ENCODE assay signal across 26 cellular contexts in genomic region chr10:127932521-127933270, GRCh38. TPM values are rescaled to one million over a fixed set of nuclear protein-coding genes. Genes with fewer than 3 reads are reported as not detected.
DNase-seq lines count a peak whose midpoint lies in the region; ATAC-seq and TF ChIP-seq lines count a peak whose summit lies in the region.
"Had no signal": no experiment of that assay in that cellular context is flagged by ENCODE, and none has a peak within 500 bp of the region (broad histone marks: within the 10 kb centered on the region; RNA-seq: fewer than 3 reads in every experiment).

No MANE protein-coding gene starts in this region.

- CTCF ChIA-PET in activated naive CD4-positive, alpha-beta T cell treated with anti-CD3 and anti-CD28 coated beads, Interleukin-2, amount 10 ng/mL, durations not matched to agents 7 days and 5 days (lab: Charles Lee): interaction anchor here (1.4 kb wide), 1 partner anchor 10 kb away, joined by 4 read pairs; no protein-coding TSS in a partner anchor
- CTCF ChIA-PET in CD8-positive, alpha-beta T cell (lab: Charles Lee): interaction anchor here (1.3 kb wide), 1 partner anchor 12 kb away, joined by 3 read pairs; no protein-coding TSS in a partner anchor

- H3K9me3 Mint-ChIP-seq in natural killer cell treated with Interleukin-12 subunit alpha and Interleukin-12 subunit beta and Interleukin-15 and Interleukin-18, amount 100 ng/mL, for 72 hours: no peaks in the 10 kb centered on the region
- H3K9me3 Mint-ChIP-seq in natural killer cell (no peaks in the 10 kb centered on the region), neural crest cell (no peaks in the 10 kb centered on the region)
- H3K9me3 Mint-ChIP-seq in activated naive CD4-positive, alpha-beta T cell treated with anti-CD3 and anti-CD28 coated beads, Interleukin-2, amount 10 ng/mL, durations not matched to agents 7 days and 5 days: no peaks in the 10 kb centered on the region
- H3K9me3 Mint-ChIP-seq in CD8-positive, alpha-beta T cell: peaks cover 5% of the 10 kb centered on the region

- no peaks in the 10 kb centered on the region for H3K9me3 ChIP-seq in CD8-positive, alpha-beta T cell (ENCODE audit: low read length)
- H3K9me3 ChIP-seq: BE2C had no signal

- H3K36me3 ChIP-seq in CD8-positive, alpha-beta T cell (ENCODE audit: insufficient read depth, low read length): no peaks in the 10 kb centered on the region
- H3K36me3 ChIP-seq: BE2C had no signal

- H3K27ac ChIP-seq in coronary artery: no peak overlapping the region
- no peak overlapping the region for H3K27ac ChIP-seq in CD8-positive, alpha-beta T cell (ENCODE audit: low read depth, low read length)
- H3K27ac ChIP-seq: 22Rv1, RWPE1 had no signal

- peak; percentile 25 for DNase-seq in natural killer cell treated with Interleukin-12 subunit alpha and Interleukin-12 subunit beta and Interleukin-15 and Interleukin-18, amount 100 ng/mL, for 72 hours (ENCODE audit: low spot score)
- DNase-seq in natural killer cell: no peak
- DNase-seq in coronary artery (ENCODE audit: low spot score): peak; percentile 61
- DNase-seq in neural crest cell (ENCODE audit: low read depth, low spot score): no peak
- DNase-seq in activated naive CD4-positive, alpha-beta T cell treated with anti-CD3 and anti-CD28 coated beads, Interleukin-2, amount 10 ng/mL, durations not matched to agents 7 days and 5 days: no peak
- no peak for DNase-seq in CD8-positive, alpha-beta T cell
- DNase-seq: BE2C, Calu3, DMS153, DND-41, HCEC 1CT, KBM-7, NCI-H1105 treated with DMSO at 0.1 percent for 48 hours, NCI-H146, NCI-H2029, NCI-H446 treated with DMSO at 0.1 percent for 48 hours, NCI-H526, SHP77 treated with DMSO at 0.1 percent for 48 hours had no signal

- POLR2A ChIA-PET in CD8-positive, alpha-beta T cell (lab: Charles Lee): no interaction called here

- H3K4me1 ChIP-seq in CD8-positive, alpha-beta T cell (ENCODE audit: insufficient read depth, low read length): no peaks in the 10 kb centered on the region
- H3K4me1 ChIP-seq: BE2C had no signal

- TF ChIP-seq CTCF in natural killer cell (IDR thresholded peaks at IDR 0.05): no peak
- TF ChIP-seq CTCF in coronary artery (IDR thresholded peaks at IDR 0.05): no peak
- TF ChIP-seq CTCF in neural crest cell (conservative IDR thresholded peaks at IDR 0.05): no peak
- TF ChIP-seq CTCF in CD8-positive, alpha-beta T cell (IDR thresholded peaks at IDR 0.05): no peak

- H3K4me1 Mint-ChIP-seq in natural killer cell treated with Interleukin-12 subunit alpha and Interleukin-12 subunit beta and Interleukin-15 and Interleukin-18, amount 100 ng/mL, for 72 hours (ENCODE audit: low read depth in 2 of 2): peaks cover 0 to 3% of the 10 kb centered on the region in 2 donors
- H3K4me1 Mint-ChIP-seq in natural killer cell (no peaks in the 10 kb centered on the region), neural crest cell (peaks cover 33% of the 10 kb centered on the region)
- H3K4me1 Mint-ChIP-seq in activated naive CD4-positive, alpha-beta T cell treated with anti-CD3 and anti-CD28 coated beads, Interleukin-2, amount 10 ng/mL, durations not matched to agents 7 days and 5 days: no peaks in the 10 kb centered on the region
- no peaks in the 10 kb centered on the region for H3K4me1 Mint-ChIP-seq in CD8-positive, alpha-beta T cell (ENCODE audit: low read depth)

- H3K36me3 Mint-ChIP-seq in natural killer cell treated with Interleukin-12 subunit alpha and Interleukin-12 subunit beta and Interleukin-15 and Interleukin-18, amount 100 ng/mL, for 72 hours: no peaks in the 10 kb centered on the region
- H3K36me3 Mint-ChIP-seq in natural killer cell: no peaks in the 10 kb centered on the region
- no peaks in the 10 kb centered on the region for H3K36me3 Mint-ChIP-seq in neural crest cell (ENCODE audit: low read depth)
- H3K36me3 Mint-ChIP-seq in activated naive CD4-positive, alpha-beta T cell treated with anti-CD3 and anti-CD28 coated beads, Interleukin-2, amount 10 ng/mL, durations not matched to agents 7 days and 5 days: no peaks in the 10 kb centered on the region
- no peaks in the 10 kb centered on the region for H3K36me3 Mint-ChIP-seq in CD8-positive, alpha-beta T cell

- H3K27me3 Mint-ChIP-seq in natural killer cell treated with Interleukin-12 subunit alpha and Interleukin-12 subunit beta and Interleukin-15 and Interleukin-18, amount 100 ng/mL, for 72 hours: peaks cover 0 to 3% of the 10 kb centered on the region in 2 donors
- peaks cover 0 to 9% of the 10 kb centered on the region in 2 donors for H3K27me3 Mint-ChIP-seq in natural killer cell (ENCODE audit: low read depth in 2 of 2)
- no peaks in the 10 kb centered on the region for H3K27me3 Mint-ChIP-seq in neural crest cell (ENCODE audit: low read depth)
- peaks cover 4% of the 10 kb centered on the region for H3K27me3 Mint-ChIP-seq in activated naive CD4-positive, alpha-beta T cell treated with anti-CD3 and anti-CD28 coated beads, Interleukin-2, amount 10 ng/mL, durations not matched to agents 7 days and 5 days
- peaks cover 2% of the 10 kb centered on the region for H3K27me3 Mint-ChIP-seq in CD8-positive, alpha-beta T cell (ENCODE audit: low read depth)

- intact Hi-C loops in natural killer cell (cut with micrococcal nuclease): no loop called here
- intact Hi-C loops in CD8-positive, alpha-beta T cell (cut with DNase I, micrococcal nuclease): no loop called here

- H3K4me3 Mint-ChIP-seq in natural killer cell treated with Interleukin-12 subunit alpha and Interleukin-12 subunit beta and Interleukin-15 and Interleukin-18, amount 100 ng/mL, for 72 hours: no peak overlapping the region
- H3K4me3 Mint-ChIP-seq in natural killer cell (no peak overlapping the region), neural crest cell (no peak overlapping the region)
- no peak overlapping the region for H3K4me3 Mint-ChIP-seq in activated naive CD4-positive, alpha-beta T cell treated with anti-CD3 and anti-CD28 coated beads, Interleukin-2, amount 10 ng/mL, durations not matched to agents 7 days and 5 days
- H3K4me3 Mint-ChIP-seq in CD8-positive, alpha-beta T cell: no peak overlapping the region
- H3K4me3 Mint-ChIP-seq: CD14-positive monocyte had no signal

- no peak overlapping the region for H3K27ac Mint-ChIP-seq in natural killer cell treated with Interleukin-12 subunit alpha and Interleukin-12 subunit beta and Interleukin-15 and Interleukin-18, amount 100 ng/mL, for 72 hours
- H3K27ac Mint-ChIP-seq in natural killer cell: no peak overlapping the region
- H3K27ac Mint-ChIP-seq in neural crest cell (ENCODE audit: unreplicated experiment): peak overlapping the region; percentile 86
- H3K27ac Mint-ChIP-seq in activated naive CD4-positive, alpha-beta T cell treated with anti-CD3 and anti-CD28 coated beads, Interleukin-2, amount 10 ng/mL, durations not matched to agents 7 days and 5 days: no peak overlapping the region
- H3K27ac Mint-ChIP-seq in CD8-positive, alpha-beta T cell: no peak overlapping the region

- H3K4me3 ChIP-seq in coronary artery: no peak overlapping the region
- no peak overlapping the region for H3K4me3 ChIP-seq in CD8-positive, alpha-beta T cell (ENCODE audit: low read depth, low read length)

- ATAC-seq in natural killer cell treated with Interleukin-12 subunit alpha and Interleukin-12 subunit beta and Interleukin-15 and Interleukin-18, amount 100 ng/mL, for 72 hours: no peak
- no peak for ATAC-seq in natural killer cell
- ATAC-seq in GM19395 (IDR thresholded peaks at IDR 0.05; ENCODE audit: unreplicated experiment): no peak
- no peak for ATAC-seq in GM19324 (IDR thresholded peaks at IDR 0.05; ENCODE audit: low FRiP score, unreplicated experiment)
- no peak for ATAC-seq in CD8-positive, alpha-beta T cell

- no peaks in the 10 kb centered on the region for H3K27me3 ChIP-seq in CD8-positive, alpha-beta T cell (ENCODE audit: insufficient read depth, low read length)
- H3K27me3 ChIP-seq: BE2C had no signal

RNA-seq across cellular contexts. Expression of gene PTPRE, which starts 25.8 kb away (rescaled TPM):
- 100 to 1,000 TPM in 1 of 2 donors, 10 to 100 TPM in 1; 65.1 to 147 TPM for total RNA-seq in natural killer cell treated with Interleukin-12 subunit alpha and Interleukin-12 subunit beta and Interleukin-15 and Interleukin-18, amount 100 ng/mL, for 72 hours
- total RNA-seq in natural killer cell: 100 to 1,000 TPM; 274 to 280 (median 275) TPM
- 1.8 and 2.3 TPM in 2 replicates for total RNA-seq in neural crest cell
- total RNA-seq in CD8-positive, alpha-beta T cell: 10 to 100 TPM; 72.0 to 80.4 TPM

RNA-seq across cellular contexts. Expression of gene CLRN3, which starts 40.0 kb away (rescaled TPM):
- total RNA-seq in natural killer cell treated with Interleukin-12 subunit alpha and Interleukin-12 subunit beta and Interleukin-15 and Interleukin-18, amount 100 ng/mL, for 72 hours: not detected
- total RNA-seq in natural killer cell: not detected
- total RNA-seq in neural crest cell: not detected in 2 replicates
- not detected for total RNA-seq in CD8-positive, alpha-beta T cell
- total RNA-seq: H1, LHCN-M2, MCF 10A had no signal

Comparison
In these comparisons a context has a peak if more than half of its experiments do, and no peak if none do; other contexts are left out.
1. DNase-seq: peak in natural killer cell treated with Interleukin-12 subunit alpha and Interleukin-12 subunit beta and Interleukin-15 and Interleukin-18, amount 100 ng/mL, for 72 hours (single experiment) and coronary artery (single experiment); none in natural killer cell (single experiment), neural crest cell (single experiment), activated naive CD4-positive, alpha-beta T cell treated with anti-CD3 and anti-CD28 coated beads, Interleukin-2, amount 10 ng/mL, durations not matched to agents 7 days and 5 days (single experiment) and CD8-positive, alpha-beta T cell (0 of 7).
2. RNA of gene PTPRE, which starts 25.8 kb away (total RNA-seq): 274 to 280 TPM in natural killer cell, 65.1 to 147 TPM in natural killer cell treated with Interleukin-12 subunit alpha and Interleukin-12 subunit beta and Interleukin-15 and Interleukin-18, amount 100 ng/mL, for 72 hours and 72.0 to 80.4 TPM in CD8-positive, alpha-beta T cell; 1.8 to 2.3 TPM in neural crest cell; every median in the first group is over 10 times any median in the second.